In the genomic region with DNA sequence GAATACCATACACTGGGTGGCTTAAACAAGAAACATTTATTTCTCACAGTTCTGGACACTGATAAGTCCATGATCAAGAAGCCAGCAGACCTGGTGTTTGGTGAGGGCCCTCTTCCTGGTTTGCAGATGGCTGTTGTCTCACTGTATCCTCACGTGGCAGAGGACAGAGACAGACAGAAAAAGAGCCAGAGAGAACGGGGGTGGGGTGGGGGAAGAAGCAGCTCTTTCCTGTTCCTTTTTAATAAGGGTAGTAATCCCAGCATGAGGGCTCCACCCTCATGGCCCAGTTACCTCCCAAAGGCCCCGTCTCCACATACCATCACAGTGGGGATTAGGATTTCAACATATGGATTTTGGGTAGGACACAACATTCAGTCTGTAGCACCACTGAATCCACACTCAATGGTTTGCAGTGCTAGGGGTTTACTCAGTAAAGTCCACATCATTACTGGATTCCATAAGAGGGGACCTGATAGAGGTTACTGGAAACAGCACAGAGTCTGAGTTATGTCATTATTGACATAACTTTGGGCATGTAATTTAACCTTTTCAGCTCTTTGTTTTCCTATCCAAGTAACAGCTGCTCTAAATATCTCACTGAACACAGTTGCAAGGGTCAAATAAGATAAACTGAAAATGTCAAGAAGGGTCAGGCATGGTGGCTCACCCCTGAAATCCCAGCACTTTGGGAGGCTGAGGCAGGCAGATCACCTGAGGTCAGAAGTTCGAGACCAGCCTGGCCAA, we compare ENCODE assay signal across 3 cellular contexts.
TF ChIP-seq lines count a peak whose summit lies in the region.

No MANE protein-coding gene starts in this region.

TF ChIP-seq in A549, 52 proteins besides CTCF, POLR2A, EP300 and RAD21:
- TF ChIP-seq GATA3 (IDR thresholded peaks at IDR 0.05; ENCODE audit: borderline replicate concordance), result no peak
- TF ChIP-seq HOXA7 (CRISPR knock-in tag; IDR thresholded peaks at IDR 0.05), result no peak
- TF ChIP-seq NFE2L2 (conservative IDR thresholded peaks at IDR 0.05; ENCODE audit: low read length), result no peak
- TF ChIP-seq SMC3 (IDR thresholded peaks at IDR 0.05), result no peak
- TF ChIP-seq KDM1A (IDR thresholded peaks at IDR 0.05; ENCODE audit: low read depth), result no peak
- TF ChIP-seq, protein P1, sequence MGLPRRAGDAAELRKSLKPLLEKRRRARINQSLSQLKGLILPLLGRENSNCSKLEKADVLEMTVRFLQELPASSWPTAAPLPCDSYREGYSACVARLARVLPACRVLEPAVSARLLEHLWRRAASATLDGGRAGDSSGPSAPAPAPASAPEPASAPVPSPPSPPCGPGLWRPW (IDR thresholded peaks at IDR 0.05), result no peak
- TF ChIP-seq CBX2 (IDR thresholded peaks at IDR 0.05; ENCODE audit: borderline replicate concordance, low read depth), result no peak

TF ChIP-seq in IMR-90, 13 proteins besides CTCF, POLR2A, EP300 and RAD21:
- TF ChIP-seq SMC3 (IDR thresholded peaks at IDR 0.05; ENCODE audit: low read depth, low read length) (no peak), CHD1 (IDR thresholded peaks at IDR 0.05; ENCODE audit: low read depth, low read length) (no peak), MAFK (IDR thresholded peaks at IDR 0.05; ENCODE audit: low read depth, low read length) (no peak)
- TF ChIP-seq, protein P2, sequence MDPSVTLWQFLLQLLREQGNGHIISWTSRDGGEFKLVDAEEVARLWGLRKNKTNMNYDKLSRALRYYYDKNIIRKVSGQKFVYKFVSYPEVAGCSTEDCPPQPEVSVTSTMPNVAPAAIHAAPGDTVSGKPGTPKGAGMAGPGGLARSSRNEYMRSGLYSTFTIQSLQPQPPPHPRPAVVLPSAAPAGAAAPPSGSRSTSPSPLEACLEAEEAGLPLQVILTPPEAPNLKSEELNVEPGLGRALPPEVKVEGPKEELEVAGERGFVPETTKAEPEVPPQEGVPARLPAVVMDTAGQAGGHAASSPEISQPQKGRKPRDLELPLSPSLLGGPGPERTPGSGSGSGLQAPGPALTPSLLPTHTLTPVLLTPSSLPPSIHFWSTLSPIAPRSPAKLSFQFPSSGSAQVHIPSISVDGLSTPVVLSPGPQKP (IDR thresholded peaks at IDR 0.05; ENCODE audit: borderline replicate concordance, low read depth, low read length), result no peak

TF ChIP-seq in HepG2, 621 proteins besides CTCF, POLR2A, EP300 and RAD21 (continues in another document):
- TF ChIP-seq MTF1 (CRISPR knock-in tag; IDR thresholded peaks at IDR 0.05) (no peak), SALL2 (CRISPR knock-in tag; IDR thresholded peaks at IDR 0.05) (no peak), ZNF720 (CRISPR knock-in tag; IDR thresholded peaks at IDR 0.05) (no peak), KDM5A (IDR thresholded peaks at IDR 0.05; ENCODE audit: borderline replicate concordance, low read length) (no peak), LCORL (IDR thresholded peaks at IDR 0.05) (peak; percentile 87), LCORL (CRISPR knock-in tag; IDR thresholded peaks at IDR 0.05) (peak; percentile 96), NKX3-1 (CRISPR knock-in tag; IDR thresholded peaks at IDR 0.05) (0 out of 2 replicates have a peak, but pooled peaks have one; percentile 42), GATA4 (IDR thresholded peaks at IDR 0.05; ENCODE audit: borderline replicate concordance, low read depth) (peak; percentile 15; the same call in 1 of the 2 replicates), SIX1 (CRISPR knock-in tag; IDR thresholded peaks at IDR 0.05; ENCODE audit: borderline replicate concordance) (peak; percentile 91; the same call in 1 of the 2 replicates), RFX1 (IDR thresholded peaks at IDR 0.05) (no peak), PHF20 (CRISPR knock-in tag; IDR thresholded peaks at IDR 0.05) (no peak), ZIK1 (CRISPR knock-in tag; IDR thresholded peaks at IDR 0.05; ENCODE audit: borderline replicate concordance, low read depth) (no peak), ZNF207 (IDR thresholded peaks at IDR 0.05; ENCODE audit: borderline replicate concordance) (no peak), ZNF616 (CRISPR knock-in tag; IDR thresholded peaks at IDR 0.05; ENCODE audit: low read depth) (no peak), RFX3 (CRISPR knock-in tag; IDR thresholded peaks at IDR 0.05) (no peak), XRCC5 (optimal IDR thresholded peaks at IDR 0.05; ENCODE audit: low read length) (no peak), ATF7 (IDR thresholded peaks at IDR 0.05) (peak; percentile 48; the same call in 1 of the 2 replicates), ATF7 (CRISPR knock-in tag; IDR thresholded peaks at IDR 0.05) (no peak), NCOR1 (IDR thresholded peaks at IDR 0.05; ENCODE audit: borderline replicate concordance, low read length) (peak; percentile 57; the same call in 1 of the 2 replicates), CREM (IDR thresholded peaks at IDR 0.05) (peak; percentile 83), CREM (CRISPR knock-in tag; IDR thresholded peaks at IDR 0.05) (no peak), ZSCAN12 (CRISPR knock-in tag; IDR thresholded peaks at IDR 0.05) (no peak), EHMT2 (IDR thresholded peaks at IDR 0.05; ENCODE audit: borderline replicate concordance, low read depth, low read length) (no peak), U2AF1 (optimal IDR thresholded peaks at IDR 0.05; ENCODE audit: low read depth, low read length) (no peak), ZNF543 (CRISPR knock-in tag; IDR thresholded peaks at IDR 0.05) (no peak), ATF7-NPFF (CRISPR knock-in tag; IDR thresholded peaks at IDR 0.05; ENCODE audit: low read depth) (no peak), JARID2 (CRISPR knock-in tag; IDR thresholded peaks at IDR 0.05; ENCODE audit: insufficient replicate concordance) (no peak), TCF7 (IDR thresholded peaks at IDR 0.05; ENCODE audit: low read depth) (peak; percentile 53), HMG20A (CRISPR knock-in tag; IDR thresholded peaks at IDR 0.05; ENCODE audit: borderline replicate concordance) (peak; percentile 85), ZNF33B (CRISPR knock-in tag; IDR thresholded peaks at IDR 0.05) (no peak), ESRRA (CRISPR knock-in tag; IDR thresholded peaks at IDR 0.05; ENCODE audit: low read depth) (peak; percentile 63; the same call in 1 of the 2 replicates), ZNF143 (CRISPR knock-in tag; IDR thresholded peaks at IDR 0.05) (no peak), BRD4 (CRISPR knock-in tag; IDR thresholded peaks at IDR 0.05) (no peak), KLF16 (CRISPR knock-in tag; IDR thresholded peaks at IDR 0.05) (peak in 1 of 2 experiments; percentile 60; a peak in 2 of 4 replicates), MIER3 (CRISPR knock-in tag; IDR thresholded peaks at IDR 0.05; ENCODE audit: borderline replicate concordance) (peak; percentile 59; the same call in 1 of the 2 replicates), DR1 (CRISPR knock-in tag; IDR thresholded peaks at IDR 0.05) (no peak), RORA (CRISPR knock-in tag; IDR thresholded peaks at IDR 0.05) (peak; percentile 47; the same call in 1 of the 2 replicates), EZH2 (conservative IDR thresholded peaks at IDR 0.05; ENCODE audit: low read depth, low read length) (no peak), ADNP (CRISPR knock-in tag; IDR thresholded peaks at IDR 0.05) (0 out of 2 replicates have a peak, but pooled peaks have one; percentile 38), ZNF775 (CRISPR knock-in tag; IDR thresholded peaks at IDR 0.05; ENCODE audit: borderline replicate concordance) (no peak), ZNF136 (CRISPR knock-in tag; IDR thresholded peaks at IDR 0.05; ENCODE audit: low read depth) (no peak), ZNF432 (CRISPR knock-in tag; IDR thresholded peaks at IDR 0.05; ENCODE audit: borderline replicate concordance) (no peak), MAF1 (CRISPR knock-in tag; IDR thresholded peaks at IDR 0.05; ENCODE audit: borderline replicate concordance) (no peak)
- TF ChIP-seq, protein P3, sequence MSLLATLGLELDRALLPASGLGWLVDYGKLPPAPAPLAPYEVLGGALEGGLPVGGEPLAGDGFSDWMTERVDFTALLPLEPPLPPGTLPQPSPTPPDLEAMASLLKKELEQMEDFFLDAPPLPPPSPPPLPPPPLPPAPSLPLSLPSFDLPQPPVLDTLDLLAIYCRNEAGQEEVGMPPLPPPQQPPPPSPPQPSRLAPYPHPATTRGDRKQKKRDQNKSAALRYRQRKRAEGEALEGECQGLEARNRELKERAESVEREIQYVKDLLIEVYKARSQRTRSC (CRISPR knock-in tag; IDR thresholded peaks at IDR 0.05; ENCODE audit: low read depth), result no peak
- TF ChIP-seq, protein P4, sequence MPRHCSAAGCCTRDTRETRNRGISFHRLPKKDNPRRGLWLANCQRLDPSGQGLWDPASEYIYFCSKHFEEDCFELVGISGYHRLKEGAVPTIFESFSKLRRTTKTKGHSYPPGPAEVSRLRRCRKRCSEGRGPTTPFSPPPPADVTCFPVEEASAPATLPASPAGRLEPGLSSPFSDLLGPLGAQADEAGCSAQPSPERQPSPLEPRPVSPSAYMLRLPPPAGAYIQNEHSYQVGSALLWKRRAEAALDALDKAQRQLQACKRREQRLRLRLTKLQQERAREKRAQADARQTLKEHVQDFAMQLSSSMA (CRISPR knock-in tag; IDR thresholded peaks at IDR 0.05), result no peak
- TF ChIP-seq, protein P5, sequence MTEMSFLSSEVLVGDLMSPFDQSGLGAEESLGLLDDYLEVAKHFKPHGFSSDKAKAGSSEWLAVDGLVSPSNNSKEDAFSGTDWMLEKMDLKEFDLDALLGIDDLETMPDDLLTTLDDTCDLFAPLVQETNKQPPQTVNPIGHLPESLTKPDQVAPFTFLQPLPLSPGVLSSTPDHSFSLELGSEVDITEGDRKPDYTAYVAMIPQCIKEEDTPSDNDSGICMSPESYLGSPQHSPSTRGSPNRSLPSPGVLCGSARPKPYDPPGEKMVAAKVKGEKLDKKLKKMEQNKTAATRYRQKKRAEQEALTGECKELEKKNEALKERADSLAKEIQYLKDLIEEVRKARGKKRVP (CRISPR knock-in tag; IDR thresholded peaks at IDR 0.05), result peak in 1 of 2 experiments; percentile 58; a peak in 1 of 4 replicates
- TF ChIP-seq, protein P6, sequence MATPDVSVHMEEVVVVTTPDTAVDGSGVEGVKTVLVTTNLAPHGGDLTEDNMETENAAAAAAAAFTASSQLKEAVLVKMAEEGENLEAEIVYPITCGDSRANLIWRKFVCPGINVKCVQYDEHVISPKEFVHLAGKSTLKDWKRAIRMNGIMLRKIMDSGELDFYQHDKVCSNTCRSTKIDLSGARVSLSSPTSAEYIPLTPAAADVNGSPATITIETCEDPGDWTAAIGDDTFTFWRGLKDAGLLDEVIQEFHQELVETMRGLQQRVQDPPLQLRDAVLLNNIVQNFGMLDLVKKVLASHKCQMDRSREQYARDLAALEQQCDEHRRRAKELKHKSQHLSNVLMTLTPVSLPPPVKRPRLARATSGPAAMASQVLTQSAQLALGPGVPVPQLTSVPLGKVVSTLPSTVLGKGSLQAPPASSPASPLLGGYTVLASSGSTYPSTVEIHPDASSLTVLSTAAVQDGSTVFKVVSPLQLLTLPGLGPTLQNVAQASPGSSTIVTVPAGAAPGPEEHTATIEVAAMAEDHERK (CRISPR knock-in tag; IDR thresholded peaks at IDR 0.05; ENCODE audit: low read depth), result no peak
- TF ChIP-seq, protein P7, sequence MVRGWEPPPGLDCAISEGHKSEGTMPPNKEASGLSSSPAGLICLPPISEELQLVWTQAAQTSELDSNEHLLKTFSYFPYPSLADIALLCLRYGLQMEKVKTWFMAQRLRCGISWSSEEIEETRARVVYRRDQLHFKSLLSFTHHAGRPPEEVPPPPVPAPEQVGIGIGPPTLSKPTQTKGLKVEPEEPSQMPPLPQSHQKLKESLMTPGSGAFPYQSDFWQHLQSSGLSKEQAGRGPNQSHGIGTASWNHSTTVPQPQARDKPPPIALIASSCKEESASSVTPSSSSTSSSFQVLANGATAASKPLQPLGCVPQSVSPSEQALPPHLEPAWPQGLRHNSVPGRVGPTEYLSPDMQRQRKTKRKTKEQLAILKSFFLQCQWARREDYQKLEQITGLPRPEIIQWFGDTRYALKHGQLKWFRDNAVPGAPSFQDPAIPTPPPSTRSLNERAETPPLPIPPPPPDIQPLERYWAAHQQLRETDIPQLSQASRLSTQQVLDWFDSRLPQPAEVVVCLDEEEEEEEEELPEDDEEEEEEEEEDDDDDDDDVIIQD (CRISPR knock-in tag; IDR thresholded peaks at IDR 0.05; ENCODE audit: low read depth), result peak; percentile 88
- TF ChIP-seq, protein P8, sequence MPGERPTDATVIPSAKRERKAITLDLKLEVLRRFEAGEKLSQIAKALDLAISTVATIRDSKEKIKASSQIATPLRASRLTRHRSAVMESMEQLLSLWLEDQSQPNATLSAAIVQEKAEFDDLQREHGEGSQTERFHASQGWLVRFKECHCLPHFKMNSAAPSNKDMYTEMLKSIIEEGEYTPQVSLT (CRISPR knock-in tag; IDR thresholded peaks at IDR 0.05; ENCODE audit: borderline replicate concordance, low read depth), result no peak
- TF ChIP-seq, protein P9, sequence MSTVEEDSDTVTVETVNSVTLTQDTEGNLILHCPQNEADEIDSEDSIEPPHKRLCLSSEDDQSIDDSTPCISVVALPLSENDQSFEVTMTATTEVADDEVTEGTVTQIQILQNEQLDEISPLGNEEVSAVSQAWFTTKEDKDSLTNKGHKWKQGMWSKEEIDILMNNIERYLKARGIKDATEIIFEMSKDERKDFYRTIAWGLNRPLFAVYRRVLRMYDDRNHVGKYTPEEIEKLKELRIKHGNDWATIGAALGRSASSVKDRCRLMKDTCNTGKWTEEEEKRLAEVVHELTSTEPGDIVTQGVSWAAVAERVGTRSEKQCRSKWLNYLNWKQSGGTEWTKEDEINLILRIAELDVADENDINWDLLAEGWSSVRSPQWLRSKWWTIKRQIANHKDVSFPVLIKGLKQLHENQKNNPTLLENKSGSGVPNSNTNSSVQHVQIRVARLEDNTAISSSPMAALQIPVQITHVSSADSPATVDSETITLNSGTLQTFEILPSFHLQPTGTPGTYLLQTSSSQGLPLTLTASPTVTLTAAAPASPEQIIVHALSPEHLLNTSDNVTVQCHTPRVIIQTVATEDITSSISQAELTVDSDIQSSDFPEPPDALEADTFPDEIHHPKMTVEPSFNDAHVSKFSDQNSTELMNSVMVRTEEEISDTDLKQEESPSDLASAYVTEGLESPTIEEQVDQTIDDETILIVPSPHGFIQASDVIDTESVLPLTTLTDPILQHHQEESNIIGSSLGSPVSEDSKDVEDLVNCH (CRISPR knock-in tag; IDR thresholded peaks at IDR 0.05), result no peak
- TF ChIP-seq, protein P10, sequence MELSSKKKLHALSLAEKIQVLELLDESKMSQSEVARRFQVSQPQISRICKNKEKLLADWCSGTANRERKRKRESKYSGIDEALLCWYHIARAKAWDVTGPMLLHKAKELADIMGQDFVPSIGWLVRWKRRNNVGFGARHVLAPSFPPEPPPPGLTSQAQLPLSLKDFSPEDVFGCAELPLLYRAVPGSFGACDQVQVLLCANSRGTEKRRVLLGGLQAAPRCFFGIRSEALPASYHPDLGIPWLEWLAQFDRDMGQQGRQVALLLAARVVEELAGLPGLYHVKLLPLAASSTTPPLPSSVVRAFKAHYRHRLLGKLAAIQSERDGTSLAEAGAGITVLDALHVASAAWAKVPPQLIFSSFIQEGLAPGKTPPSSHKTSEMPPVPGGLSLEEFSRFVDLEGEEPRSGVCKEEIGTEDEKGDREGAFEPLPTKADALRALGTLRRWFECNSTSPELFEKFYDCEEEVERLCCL (CRISPR knock-in tag; IDR thresholded peaks at IDR 0.05; ENCODE audit: borderline replicate concordance), result no peak
- TF ChIP-seq, protein P11, sequence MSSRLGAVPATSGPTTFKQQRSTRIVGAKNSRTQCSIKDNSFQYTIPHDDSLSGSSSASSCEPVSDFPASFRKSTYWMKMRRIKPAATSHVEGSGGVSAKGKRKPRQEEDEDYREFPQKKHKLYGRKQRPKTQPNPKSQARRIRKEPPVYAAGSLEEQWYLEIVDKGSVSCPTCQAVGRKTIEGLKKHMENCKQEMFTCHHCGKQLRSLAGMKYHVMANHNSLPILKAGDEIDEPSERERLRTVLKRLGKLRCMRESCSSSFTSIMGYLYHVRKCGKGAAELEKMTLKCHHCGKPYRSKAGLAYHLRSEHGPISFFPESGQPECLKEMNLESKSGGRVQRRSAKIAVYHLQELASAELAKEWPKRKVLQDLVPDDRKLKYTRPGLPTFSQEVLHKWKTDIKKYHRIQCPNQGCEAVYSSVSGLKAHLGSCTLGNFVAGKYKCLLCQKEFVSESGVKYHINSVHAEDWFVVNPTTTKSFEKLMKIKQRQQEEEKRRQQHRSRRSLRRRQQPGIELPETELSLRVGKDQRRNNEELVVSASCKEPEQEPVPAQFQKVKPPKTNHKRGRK (CRISPR knock-in tag; IDR thresholded peaks at IDR 0.05), result no peak
